16 cellular contexts compared by ENCODE assay signal in the genomic region with DNA sequence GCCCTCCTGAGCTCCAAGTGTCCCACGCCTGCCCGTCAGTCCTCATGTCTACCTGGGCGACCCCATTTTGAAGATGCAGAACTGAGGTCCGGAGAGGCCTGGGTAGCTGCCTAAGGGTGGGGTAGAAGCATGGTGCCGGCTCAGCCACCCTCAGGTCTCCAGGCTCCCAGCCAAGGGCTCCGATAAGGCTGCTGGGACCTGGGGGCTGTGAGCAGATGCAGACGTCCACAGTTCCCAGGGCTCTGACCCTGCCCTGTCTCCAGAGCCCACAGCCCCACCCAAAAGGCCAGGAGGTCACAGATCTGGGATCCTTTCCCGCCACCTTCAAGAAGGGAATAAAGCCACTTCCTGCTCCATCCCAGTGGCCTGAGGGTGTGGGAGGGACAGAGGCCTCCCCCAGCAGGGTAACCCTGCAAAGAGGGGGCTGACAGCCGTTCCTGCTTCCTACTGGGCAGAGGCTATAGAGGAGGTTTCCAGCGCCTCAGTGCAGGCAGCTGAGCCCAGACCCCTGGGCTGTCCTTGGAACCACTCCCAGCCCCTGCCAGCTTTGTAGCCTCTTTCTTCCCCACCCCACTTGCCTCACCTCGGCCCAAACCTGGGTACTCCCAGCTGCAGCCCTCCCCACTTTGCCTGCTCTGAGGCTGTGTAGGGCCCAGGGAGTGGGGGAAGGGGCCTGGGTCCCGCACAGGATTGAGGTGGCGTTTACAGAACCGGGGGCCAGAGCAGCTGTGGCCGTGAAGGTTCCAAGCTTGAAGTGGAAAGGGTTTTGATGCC.
DNase-seq lines count a peak whose midpoint lies in the region; ATAC-seq lines count a peak whose summit lies in the region.
"Had no signal": no experiment of that assay in that cellular context is flagged by ENCODE, and none has a peak within 500 bp of the region (broad histone marks: within the 10 kb centered on the region; RNA-seq: fewer than 3 reads in every experiment).

No MANE protein-coding gene starts in this region.

- H3K4me1 ChIP-seq in BLaER1 (peaks cover 89% of the 10 kb centered on the region), trophoblast cell (ENCODE audit: control insufficient read depth in 1 of 2, insufficient read depth in 2 of 2, low read length in 2 of 2) (peaks cover 15 to 22% of the 10 kb centered on the region in 2 experiments)

- no peak overlapping the region for H3K23ac ChIP-seq in trophoblast cell (ENCODE audit: low read length)

- H3K4me3 ChIP-seq in BLaER1 (no peak overlapping the region), trophoblast cell (ENCODE audit: low read depth, low read length) (no peak overlapping the region)
- H3K4me3 ChIP-seq: esophagus muscularis mucosa, GM23338, MG63 had no signal

- H3K4me2 ChIP-seq in BLaER1 (peak overlapping the region; percentile 98), trophoblast cell (ENCODE audit: low read length) (no peak overlapping the region)
- H3K4me2 ChIP-seq: GM23338 had no signal

- H2BK12ac ChIP-seq in trophoblast cell (ENCODE audit: low read length) = peak overlapping the region; percentile 41

- H3K27me3 ChIP-seq in BLaER1 = no peaks in the 10 kb centered on the region
- H3K27me3 ChIP-seq in trophoblast cell (ENCODE audit: insufficient read depth, low read length) = no peaks in the 10 kb centered on the region
- H3K27me3 ChIP-seq: esophagus muscularis mucosa, MG63 had no signal

- H3K4ac ChIP-seq in trophoblast cell (ENCODE audit: low read depth, low read length) = no peak overlapping the region

- H3K36me3 ChIP-seq in BLaER1 (no peaks in the 10 kb centered on the region), trophoblast cell (ENCODE audit: control insufficient read depth in 1 of 2, insufficient read depth in 2 of 2, low read length in 2 of 2) (no peaks in the 10 kb centered on the region)
- H3K36me3 ChIP-seq: esophagus muscularis mucosa, MG63 had no signal

- peak overlapping the region; percentile 13 for H4K8ac ChIP-seq in trophoblast cell (ENCODE audit: low read depth, low read length)

- ATAC-seq in HG03457 (IDR thresholded peaks at IDR 0.05; ENCODE audit: unreplicated experiment) (no peak), HG02571 (IDR thresholded peaks at IDR 0.05; ENCODE audit: unreplicated experiment) (no peak)
- ATAC-seq: activated naive CD4-positive, alpha-beta T cell treated with anti-CD3 and anti-CD28 coated beads, Interleukin-2, amount 50 U/mL, for 72 hours; GM23338; PC-3; stimulated activated naive CD8-positive, alpha-beta T cell treated with anti-CD3 and anti-CD28 coated beads, Interleukin-15, Interleukin-2, amounts not matched to agents 100 U/mL and 50 U/mL, for 24 hours had no signal

- H4K12ac ChIP-seq in trophoblast cell (ENCODE audit: low read depth, low read length) = no peak overlapping the region

- no peak overlapping the region for H3K9ac ChIP-seq in BLaER1
- H3K9ac ChIP-seq in trophoblast cell (ENCODE audit: low read length) = no peak overlapping the region

- intact Hi-C loops in head of caudate nucleus (cut with DNase I) = no loop called here

- no peak overlapping the region for H4K91ac ChIP-seq in trophoblast cell (ENCODE audit: low read depth, low read length)

- WGBS in trophoblast cell (ENCODE audit: extremely low coverage, insufficient coverage, insufficient read length) = no CpG with 5 or more reads among the region's 15 CpGs

- H2BK5ac ChIP-seq in trophoblast cell (ENCODE audit: low read depth, low read length, poor library complexity) = peak overlapping the region; percentile 32

- no peak overlapping the region for H2BK120ac ChIP-seq in trophoblast cell (ENCODE audit: insufficient read depth, low read length, poor library complexity)

- DNase-seq in M059J (ENCODE audit: low read depth) (peak; percentile 47), head of caudate nucleus (peak in 25 of 42 donors; percentile 0 to 34 (median 8)), trophoblast cell (no peak), HuH-7.5 (ENCODE audit: low spot score) (no peak)
- DNase-seq in activated CD4-positive, alpha-beta T cell treated with anti-CD3 and anti-CD28 coated beads for 1 hour = no peak
- DNase-seq: activated CD4-positive, alpha-beta T cell treated with anti-CD3 and anti-CD28 coated beads, Interleukin-2, amount 10 ng/mL, durations not matched to agents 7 days and 5 days; MG63; PC-3; stimulated activated naive CD8-positive, alpha-beta T cell treated with anti-CD3 and anti-CD28 coated beads, Interleukin-15, Interleukin-2, amounts not matched to agents 100 U/mL and 50 U/mL, for 24 hours had no signal

- peaks cover 5% of the 10 kb centered on the region for H3K79me1 ChIP-seq in trophoblast cell (ENCODE audit: low read length)

- H3K18ac ChIP-seq in trophoblast cell (ENCODE audit: low read length) = no peak overlapping the region

- H3K9me3 ChIP-seq in BLaER1 (peaks cover 3% of the 10 kb centered on the region; the same call in 1 of the 2 replicates), trophoblast cell (ENCODE audit: insufficient read depth, low read depth, low read length) (peaks cover 20% of the 10 kb centered on the region)
- H3K9me3 ChIP-seq: esophagus muscularis mucosa, MG63 had no signal

- no peak overlapping the region for H2AFZ ChIP-seq in trophoblast cell (ENCODE audit: insufficient read depth, low read length, poor library complexity)
- H2AFZ ChIP-seq: GM23338 had no signal

- H3K79me2 ChIP-seq in trophoblast cell (ENCODE audit: control insufficient read depth, insufficient read depth, low read length, poor library complexity) = no peaks in the 10 kb centered on the region

- no peak overlapping the region for H2AK5ac ChIP-seq in trophoblast cell (ENCODE audit: low read length)

- H3K27ac ChIP-seq in BLaER1 (peak overlapping the region; percentile 13; the same call in 1 of the 2 replicates), trophoblast cell (ENCODE audit: low read depth, low read length) (peak overlapping the region; percentile 22)
- H3K27ac ChIP-seq: esophagus muscularis mucosa, HL-60 had no signal

- H3K14ac ChIP-seq in trophoblast cell (ENCODE audit: low read length) = no peak overlapping the region

- peaks cover 9% of the 10 kb centered on the region; the same call in 1 of the 2 replicates for H4K20me1 ChIP-seq in BLaER1

Comparison
In these comparisons a context has a peak if more than half of its experiments do, and no peak if none do; other contexts are left out.
1. DNase-seq: peak in M059J (single experiment) and head of caudate nucleus (25 of 42); none in trophoblast cell (0 of 2), HuH-7.5 (single experiment) and activated CD4-positive, alpha-beta T cell treated with anti-CD3 and anti-CD28 coated beads for 1 hour (single experiment).